In the genomic region with DNA sequence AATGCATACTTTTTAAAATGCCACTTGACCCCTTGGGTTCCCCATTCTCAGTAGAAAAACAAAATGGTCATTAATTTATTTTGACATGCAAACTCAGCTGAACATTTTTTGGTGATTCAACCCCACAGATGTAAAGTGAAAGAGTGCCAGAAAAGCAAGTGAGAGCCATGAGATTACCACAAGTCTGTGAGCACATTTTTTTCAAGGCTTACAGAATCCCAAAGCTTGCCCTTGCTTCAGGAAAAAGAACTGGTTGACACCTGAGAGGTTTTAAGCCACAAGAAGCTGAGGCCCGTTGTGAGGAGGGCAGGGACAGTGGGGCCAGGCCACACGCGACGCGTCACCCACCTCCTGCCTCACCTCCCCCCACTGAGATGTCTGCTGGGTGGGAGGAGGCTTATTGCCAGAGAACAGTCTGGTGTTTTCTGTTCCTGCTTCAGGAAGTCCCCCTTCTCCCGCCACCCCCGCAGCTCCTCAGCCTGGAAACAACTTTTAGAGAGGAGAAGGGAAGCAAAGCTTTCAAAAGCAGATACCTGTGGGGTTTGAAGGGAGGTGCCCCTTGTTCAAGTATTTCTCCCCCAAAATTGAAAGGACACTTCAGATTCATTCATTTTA, we compare ENCODE assay signal across 8 cellular contexts.
A peak's percentile ranks its signal among the peaks of the same experiment; 100 is the strongest.
DNase-seq lines count a peak whose midpoint lies in the region; ATAC-seq and TF ChIP-seq lines count a peak whose summit lies in the region.

No MANE protein-coding gene starts in this region.

- intact Hi-C loops in adrenal gland (cut with DNase I): no loop called here

- no peaks in the 10 kb centered on the region for H3K9me3 ChIP-seq in adrenal gland (replicated peaks in 1 of 3)
- peaks cover 0 to 2% (median 0%) of the 10 kb centered on the region in 5 donors for H3K9me3 ChIP-seq in subcutaneous abdominal adipose tissue (ENCODE audit: control insufficient read depth in 5 of 5, low read length in 5 of 5)

- peak; percentile 35 to 62 (median 48) for DNase-seq in adrenal gland
- DNase-seq in iPS-NIHi7 (ENCODE audit: extremely low spot score): peak; percentile 54
- DNase-seq in DMS 273 treated with DMSO at 0.1 percent for 48 hours (lab: John Stamatoyannopoulos, UW): no peak
- no peak for DNase-seq in caudate nucleus (lab: John Stamatoyannopoulos, UW)

- no peak overlapping the region for H3K4me3 ChIP-seq in adrenal gland
- no peak overlapping the region for H3K4me3 ChIP-seq in subcutaneous abdominal adipose tissue (ENCODE audit: low read depth in 1 of 5, low read length in 5 of 5)

- peaks cover 22 to 35% of the 10 kb centered on the region in 2 donors for H3K4me1 ChIP-seq in adrenal gland (replicated peaks in 1 of 2)
- peaks cover 5 to 32% (median 23%) of the 10 kb centered on the region in 5 donors for H3K4me1 ChIP-seq in subcutaneous abdominal adipose tissue (ENCODE audit: control insufficient read depth in 5 of 5, insufficient read depth in 5 of 5, low read length in 5 of 5)

- no peaks in the 10 kb centered on the region for H3K36me3 ChIP-seq in adrenal gland (replicated peaks in 1 of 2)
- H3K36me3 ChIP-seq in subcutaneous abdominal adipose tissue (ENCODE audit: control insufficient read depth in 5 of 5, insufficient read depth in 5 of 5, low read length in 5 of 5): no peaks in the 10 kb centered on the region

- H3K9ac ChIP-seq in subcutaneous abdominal adipose tissue (ENCODE audit: low read length in 5 of 5): peak overlapping the region in 1 of 5 donors; percentile 13

- H3K27me3 ChIP-seq in adrenal gland (no peaks in the 10 kb centered on the region), subcutaneous abdominal adipose tissue (ENCODE audit: control insufficient read depth in 5 of 5, insufficient read depth in 4 of 5, low read length in 5 of 5) (no peaks in the 10 kb centered on the region)

- H3K27ac ChIP-seq in C4-2B: peak overlapping the region; percentile 57
- H3K27ac ChIP-seq in adrenal gland: peak overlapping the region; percentile 40 to 95 (median 90)
- H3K27ac ChIP-seq in subcutaneous abdominal adipose tissue (ENCODE audit: low read depth, low read length): peak overlapping the region; percentile 61
- no peak overlapping the region for H3K27ac ChIP-seq in caudate nucleus (ENCODE audit: low read depth, low read length)

- ATAC-seq in GM19452 (IDR thresholded peaks at IDR 0.05; ENCODE audit: unreplicated experiment) (peak; percentile 68), HG03457 (IDR thresholded peaks at IDR 0.05; ENCODE audit: unreplicated experiment) (peak; percentile 45)

- WGBS in adrenal gland, 4 donors: 23 to 56% (median 31%) methylated on average over 3 to 7 of the region's 7 CpGs

- no peak for TF ChIP-seq POLR2A in adrenal gland (IDR thresholded peaks at IDR 0.05)

- TF ChIP-seq CTCF in C4-2B (conservative IDR thresholded peaks at IDR 0.05) (no peak), adrenal gland (IDR thresholded peaks at IDR 0.05) (no peak)

Comparison
In these comparisons a context has a peak if more than half of its experiments do, and no peak if none do; other contexts are left out.
1. DNase-seq: peak in adrenal gland (7 of 7) and iPS-NIHi7 (single experiment); none in DMS 273 treated with DMSO at 0.1 percent for 48 hours (single experiment) and caudate nucleus (0 of 61).